27 cellular contexts compared by ENCODE assay signal in genomic region chrX:12563121-12563520, GRCh38.
DNase-seq lines count a peak whose midpoint lies in the region; FAIRE-seq and TF ChIP-seq lines count a peak whose summit lies in the region.
"Had no signal": no experiment of that assay in that cellular context is flagged by ENCODE, and none has a peak within 500 bp of the region (broad histone marks: within the 10 kb centered on the region; RNA-seq: fewer than 3 reads in every experiment).

No MANE protein-coding gene starts in this region.

- DNase-seq in GM03348 (ENCODE audit: low spot score) (peak; percentile 15), SW480 (ENCODE audit: low spot score) (peak; percentile 11), fibroblast of peridontal ligament (ENCODE audit: extremely low read depth) (peak; percentile 11), skeletal muscle cell (ENCODE audit: low read depth) (peak; percentile 32), kidney (no peak), HUDEP-2 (lab: John Stamatoyannopoulos, UW; ENCODE audit: unreplicated experiment in 76 of 76) (no peak), T-helper 1 cell (no peak)
- DNase-seq: activated CD4-positive, alpha-beta T cell treated with anti-CD3 and anti-CD28 coated beads for 36 hours; activated naive CD4-positive, alpha-beta T cell; activated T-cell treated with anti-CD3 and anti-CD28 coated beads, Interleukin-2, amount 50 U/mL, for 24 hours; adrenal gland; CD4-positive, alpha-beta memory T cell; DMS 273 treated with DMSO at 0.1 percent for 48 hours; GM23248; NCI-H2171; NCI-H524; ovary; stimulated activated CD4-positive, alpha-beta T cell treated with anti-CD3 and anti-CD28 coated beads, Interleukin-12 subunit alpha, Interleukin-12 subunit beta, amount 100 ng/mL, for 4 hours; stimulated activated CD4-positive, alpha-beta T cell treated with anti-CD3 and anti-CD28 coated beads, Interleukin-4, amount 100 ng/mL, for 24 hours; stimulated activated naive CD8-positive, alpha-beta T cell treated with anti-CD3 and anti-CD28 coated beads, Interleukin-15, Interleukin-2, amounts not matched to agents 100 U/mL and 50 U/mL, for 24 hours; thyroid gland had no signal

- H3K27ac ChIP-seq in kidney (ENCODE audit: low read depth in 2 of 2, low read length in 2 of 2): no peak overlapping the region
- H3K27ac ChIP-seq: adrenal gland, cardiac muscle cell, coronary artery, GM23248, ovary, right atrium auricular region, thyroid gland had no signal

- intact Hi-C loops in kidney (cut with DNase I): no loop called here

- no peak overlapping the region for H3K9ac ChIP-seq in kidney (ENCODE audit: low read length in 2 of 2)
- H3K9ac ChIP-seq: GM23248 had no signal

- TF ChIP-seq CTCF in kidney (IDR thresholded peaks at IDR 0.05; ENCODE audit: borderline replicate concordance, extremely low read depth, insufficient read depth): no peak

- no peaks in the 10 kb centered on the region for H3K4me1 ChIP-seq in kidney (ENCODE audit: control insufficient read depth in 1 of 2, insufficient read depth in 1 of 2, low read depth in 1 of 2, low read length in 2 of 2)
- H3K4me1 ChIP-seq: adrenal gland, right atrium auricular region, thyroid gland had no signal

- FAIRE-seq in kidney (lab: Jason Lieb, UNC): no peak
- FAIRE-seq: G401.6, K562, RCC 7860 had no signal

- no peaks in the 10 kb centered on the region for H3K9me3 ChIP-seq in kidney (ENCODE audit: control insufficient read depth in 1 of 2, low read length in 2 of 2)
- H3K9me3 ChIP-seq: adrenal gland, ovary, right atrium auricular region, thyroid gland had no signal

- H3K36me3 ChIP-seq in kidney (ENCODE audit: control insufficient read depth in 1 of 2, insufficient read depth in 2 of 2, low read length in 2 of 2): no peaks in the 10 kb centered on the region
- H3K36me3 ChIP-seq: adrenal gland, cardiac muscle cell, ovary, right atrium auricular region, thyroid gland had no signal

- H3K4me3 ChIP-seq in skeletal muscle cell (ENCODE audit: low read depth, low read length) (no peak overlapping the region), kidney (ENCODE audit: low read length in 2 of 2) (no peak overlapping the region)
- H3K4me3 ChIP-seq: adrenal gland, cardiac muscle cell, coronary artery, GM23248, K562, ovary, right atrium auricular region, thyroid gland had no signal

Comparison
In these comparisons a context has a peak if more than half of its experiments do, and no peak if none do; other contexts are left out.
1. DNase-seq: peak in GM03348 (single experiment), SW480 (single experiment), fibroblast of peridontal ligament (single experiment) and skeletal muscle cell (single experiment); none in kidney (single experiment), HUDEP-2 (0 of 76) and T-helper 1 cell (0 of 5).